Comparison of ENCODE assay signal across 8 cellular contexts in the genomic region with DNA sequence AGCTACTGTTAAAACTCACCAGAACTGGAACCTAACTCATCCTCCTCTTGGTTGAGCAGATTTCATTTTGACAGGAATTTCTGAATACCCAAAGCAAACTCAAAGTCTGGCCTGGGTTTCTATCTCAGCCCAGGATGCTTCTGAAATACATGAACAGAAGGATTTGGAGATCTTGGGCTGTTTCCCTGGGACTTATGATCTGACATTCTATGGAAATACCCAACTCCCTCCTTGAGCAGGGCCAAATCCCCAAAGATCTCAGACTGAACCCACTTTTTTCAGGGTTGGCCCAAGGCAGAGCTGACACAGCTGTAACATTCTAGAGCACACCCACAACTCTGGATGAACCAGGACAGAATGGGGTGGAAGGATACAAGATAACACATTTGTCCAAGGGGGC. TPM values are rescaled to one million over a fixed set of nuclear protein-coding genes. Genes with fewer than 3 reads are reported as not detected.
DNase-seq lines count a peak whose midpoint lies in the region; ATAC-seq and TF ChIP-seq lines count a peak whose summit lies in the region.

No MANE protein-coding gene starts in this region.

- no peaks in the 10 kb centered on the region for H3K27me3 ChIP-seq in CD4-positive, alpha-beta T cell (ENCODE audit: control insufficient read depth, insufficient read depth, low read length)
- H3K27me3 ChIP-seq in Panc1 (ENCODE audit: control insufficient read depth, insufficient read depth, low read length) (no peaks in the 10 kb centered on the region), endodermal cell (ENCODE audit: control insufficient read depth, insufficient read depth, low read length, poor library complexity, severe bottlenecking) (peaks cover 16% of the 10 kb centered on the region), parathyroid adenoma (ENCODE audit: control insufficient read depth, insufficient read depth, low read length) (no peaks in the 10 kb centered on the region)

- H3K4me2 ChIP-seq in parathyroid adenoma (ENCODE audit: low read length): no peak overlapping the region

- DNase-seq in CD4-positive, alpha-beta T cell: no peak
- no peak for DNase-seq in Panc1 (ENCODE audit: low read depth, low spot score)
- no peak for DNase-seq in endodermal cell
- no peak for DNase-seq in iPS-NIHi11 (ENCODE audit: low spot score)
- DNase-seq in MV-4-11 (lab: John Stamatoyannopoulos, UW): no peak
- no peak for DNase-seq in RPMI8226
- no peak for DNase-seq in NCI-H2107 (lab: John Stamatoyannopoulos, UW)

- no peaks in the 10 kb centered on the region for H3K9me3 Mint-ChIP-seq in CD4-positive, alpha-beta T cell
- H3K9me3 Mint-ChIP-seq in endodermal cell: no peaks in the 10 kb centered on the region

- H3K27ac Mint-ChIP-seq in CD4-positive, alpha-beta T cell: peak overlapping the region; percentile 97
- no peak overlapping the region for H3K27ac Mint-ChIP-seq in endodermal cell

- CTCF ChIA-PET in CD4-positive, alpha-beta T cell (lab: Charles Lee): interaction anchor here (0.8 to 2.4 kb wide), 6 partner anchors 25 to 137 kb away, joined by 3 to 12 read pairs (median 6); partner anchors contain the start of gene MED4
- CTCF ChIA-PET in Panc1 (lab: Charles Lee): interaction anchor here (1.4 kb wide), 1 partner anchor 105 kb away, joined by 3 read pairs; no protein-coding TSS in a partner anchor

- no peak for TF ChIP-seq CTCF in CD4-positive, alpha-beta T cell (IDR thresholded peaks at IDR 0.05)
- no peak for TF ChIP-seq CTCF in Panc1 (IDR thresholded peaks at IDR 0.05)
- TF ChIP-seq CTCF in endodermal cell (conservative IDR thresholded peaks at IDR 0.05): no peak
- TF ChIP-seq CTCF in parathyroid adenoma (IDR thresholded peaks at IDR 0.05): no peak

- intact Hi-C loops in CD4-positive, alpha-beta T cell (cut with DNase I, micrococcal nuclease): loop anchor here (1.0 to 10.0 kb wide), 4 partner anchors 10 to 353 kb away; partner anchors contain the start of gene RB1 (in 2 of the 2)
- intact Hi-C loops in Panc1 (cut with micrococcal nuclease; ENCODE audit: unreplicated experiment): loop anchor here (5.0 kb wide), 1 partner anchor 105 kb away; no protein-coding TSS in a partner anchor

- BruUV-seq in Panc1 (replicated peaks; lab: Mats Ljungman, UMichigan): no TSS peak

- H3K4me1 Mint-ChIP-seq in CD4-positive, alpha-beta T cell (ENCODE audit: low read depth): peaks cover 62% of the 10 kb centered on the region
- peaks cover 28% of the 10 kb centered on the region for H3K4me1 Mint-ChIP-seq in endodermal cell

- H3K9me3 ChIP-seq in CD4-positive, alpha-beta T cell (ENCODE audit: control insufficient read depth, low read length): no peaks in the 10 kb centered on the region
- H3K9me3 ChIP-seq in Panc1 (ENCODE audit: control insufficient read depth, insufficient read depth, low read depth, low read length): no peaks in the 10 kb centered on the region
- H3K9me3 ChIP-seq in endodermal cell (ENCODE audit: control insufficient read depth, low read length): no peaks in the 10 kb centered on the region
- no peaks in the 10 kb centered on the region for H3K9me3 ChIP-seq in parathyroid adenoma (ENCODE audit: control insufficient read depth, low read length)

- POLR2A ChIA-PET in CD4-positive, alpha-beta T cell (lab: Charles Lee): interaction anchor here (1.0 to 3.2 kb wide), 24 partner anchors 8 to 301 kb away, joined by 3 to 157 read pairs (median 10); partner anchors contain the start of genes MED4, NUDT15, RB1 and RCBTB2
- POLR2A ChIA-PET in Panc1 (lab: Charles Lee): no interaction called here

- H3K36me3 ChIP-seq in Panc1 (ENCODE audit: control insufficient read depth, insufficient read depth, low read length) (peaks cover 2% of the 10 kb centered on the region; the same call in 1 of the 2 replicates), endodermal cell (ENCODE audit: control insufficient read depth, insufficient read depth, low read length) (no peaks in the 10 kb centered on the region), parathyroid adenoma (ENCODE audit: control insufficient read depth, insufficient read depth, low read length) (no peaks in the 10 kb centered on the region)

- in situ Hi-C loops in Panc1 (cut with HindIII; ENCODE audit: low pct_unique_long_range_greater_than_20kb, low sequenced_read_pairs): no loop called here

- H3K4me1 ChIP-seq in Panc1 (ENCODE audit: control insufficient read depth, insufficient read depth, low read length) (peaks cover 29% of the 10 kb centered on the region), endodermal cell (ENCODE audit: control insufficient read depth, insufficient read depth, low read length) (peaks cover 6% of the 10 kb centered on the region), parathyroid adenoma (peaks cover 4% of the 10 kb centered on the region)

- no peak for ATAC-seq in CD4-positive, alpha-beta T cell (ENCODE audit: poor library complexity)
- ATAC-seq in Panc1: no peak

- peak overlapping the region; percentile 98 for H3K4me3 Mint-ChIP-seq in CD4-positive, alpha-beta T cell
- peak overlapping the region; percentile 94 for H3K4me3 Mint-ChIP-seq in endodermal cell

- H3K9ac ChIP-seq in endodermal cell (ENCODE audit: extremely low read depth, low read length, poor library complexity, severe bottlenecking): no peak overlapping the region
- no peak overlapping the region for H3K9ac ChIP-seq in parathyroid adenoma

- no peaks in the 10 kb centered on the region for H3K79me2 ChIP-seq in parathyroid adenoma

- peak overlapping the region; percentile 95 for H3K27ac ChIP-seq in CD4-positive, alpha-beta T cell (ENCODE audit: low read depth, low read length)
- H3K27ac ChIP-seq in Panc1 (ENCODE audit: low read length) (peak overlapping the region; percentile 73; the same call in 1 of the 2 replicates), endodermal cell (ENCODE audit: low read depth, low read length) (no peak overlapping the region), parathyroid adenoma (no peak overlapping the region)

- H3K36me3 Mint-ChIP-seq in CD4-positive, alpha-beta T cell (ENCODE audit: low read depth): peaks cover 42% of the 10 kb centered on the region
- H3K36me3 Mint-ChIP-seq in endodermal cell (ENCODE audit: low read depth): no peaks in the 10 kb centered on the region

- no peak overlapping the region for H2AFZ ChIP-seq in parathyroid adenoma

- H3K27me3 Mint-ChIP-seq in CD4-positive, alpha-beta T cell: no peaks in the 10 kb centered on the region
- peaks cover 13% of the 10 kb centered on the region for H3K27me3 Mint-ChIP-seq in endodermal cell (ENCODE audit: insufficient read depth)

- H3K4me3 ChIP-seq in Panc1 (ENCODE audit: low read depth in 2 of 2, low read length in 2 of 2) (no peak overlapping the region; a peak in 2 of 4 replicates), endodermal cell (ENCODE audit: low read length) (no peak overlapping the region), parathyroid adenoma (ENCODE audit: low read depth, low read length) (peak overlapping the region; percentile 94)

RNA-seq across cellular contexts. Expression of gene ITM2B, which starts 1.1 kb away (rescaled TPM):
- 100 to 1,000 TPM; 305 to 323 TPM for total RNA-seq in CD4-positive, alpha-beta T cell
- 156 TPM for total RNA-seq in Panc1 (2021; ENCODE audit: unreplicated experiment)
- 124 TPM for polyA plus RNA-seq in Panc1 (2012; ENCODE audit: insufficient read length)
- 100 to 1,000 TPM; 158 to 170 TPM for total RNA-seq in endodermal cell
- 228 TPM for polyA plus RNA-seq in endodermal cell (2013, experiment 1 of 2)
- 214 TPM for polyA plus RNA-seq in endodermal cell (2013, experiment 2 of 2)

Comparison
In these comparisons a context has a peak if more than half of its experiments do, and no peak if none do; other contexts are left out.
1. H3K27ac ChIP-seq: peak in CD4-positive, alpha-beta T cell (single experiment) and Panc1 (single experiment); none in endodermal cell (single experiment) and parathyroid adenoma (single experiment).